7 cellular contexts compared by ENCODE assay signal in the genomic region with DNA sequence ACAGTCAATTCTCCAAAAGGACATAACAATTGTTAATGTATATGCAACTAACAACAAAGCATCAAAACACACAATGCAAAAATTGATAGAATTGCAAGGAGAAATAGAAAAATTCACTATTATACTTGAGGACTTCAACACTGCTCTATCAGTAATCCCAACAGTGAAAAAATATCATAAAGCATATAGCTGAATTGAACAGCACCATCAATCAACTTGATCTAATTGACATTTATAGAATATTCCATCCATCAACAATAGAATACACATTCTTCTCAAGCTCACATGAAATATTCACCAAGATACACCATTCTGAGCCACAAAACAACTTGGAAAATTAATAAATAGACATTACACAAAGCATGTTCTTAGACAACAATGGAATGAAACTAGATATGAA.
"Had no signal": no experiment of that assay in that cellular context is flagged by ENCODE, and none has a peak within 500 bp of the region (broad histone marks: within the 10 kb centered on the region; RNA-seq: fewer than 3 reads in every experiment).

No MANE protein-coding gene starts in this region.

- H3K4me2 ChIP-seq: KMS-11 had no signal

- H3K27ac ChIP-seq: HL-60, KMS-11 had no signal

- H3K4me3 ChIP-seq: K562 had no signal

- H3K9ac ChIP-seq: KMS-11 had no signal

- ATAC-seq: K562 had no signal

- DNase-seq: IMR-90, KBM-7, KG1 had no signal

- FAIRE-seq: HTR-8/SVneo, K562 had no signal
